Comparison of ENCODE assay signal across 10 cellular contexts in the genomic region with DNA sequence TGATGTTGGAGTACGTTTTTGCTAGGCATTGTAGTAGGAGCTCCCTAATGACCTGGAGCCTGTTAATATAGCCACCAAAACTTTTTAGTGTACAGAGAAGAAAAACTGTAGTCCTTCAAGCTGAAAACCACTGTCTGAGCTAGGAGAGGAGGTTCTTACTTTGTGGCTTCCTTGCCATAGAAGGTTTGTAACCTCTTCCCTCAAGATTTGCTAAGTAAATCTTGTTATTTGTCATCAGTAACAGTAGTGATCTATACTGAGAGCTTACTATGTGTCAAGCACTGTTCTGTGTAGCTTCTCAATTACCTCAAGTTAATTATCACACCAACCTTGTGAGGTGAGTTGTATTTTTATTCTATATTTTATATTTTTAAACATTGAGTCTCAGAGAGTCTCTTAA. TPM values are rescaled to one million over a fixed set of nuclear protein-coding genes. Genes with fewer than 3 reads are reported as not detected.
DNase-seq lines count a peak whose midpoint lies in the region; ATAC-seq and TF ChIP-seq lines count a peak whose summit lies in the region.
"Had no signal": no experiment of that assay in that cellular context is flagged by ENCODE, and none has a peak within 500 bp of the region (broad histone marks: within the 10 kb centered on the region; RNA-seq: fewer than 3 reads in every experiment).

No MANE protein-coding gene starts in this region.

- peak overlapping the region in 3 of 6 donors; percentile 2 to 62 (median 26) for H3K27ac Mint-ChIP-seq in immature natural killer cell

- ATAC-seq in GM18870 (IDR thresholded peaks at IDR 0.05; ENCODE audit: unreplicated experiment) (peak; percentile 99), GM21528 (IDR thresholded peaks at IDR 0.05; ENCODE audit: low FRiP score, unreplicated experiment) (peak; percentile 98), HG03196 (IDR thresholded peaks at IDR 0.05; ENCODE audit: unreplicated experiment) (peak; percentile 94), right lobe of liver (no peak)
- ATAC-seq: K562 had no signal

- H3K4me3 ChIP-seq in right lobe of liver, result no peak overlapping the region
- H3K4me3 ChIP-seq: K562, ovary had no signal

- peaks cover 54% of the 10 kb centered on the region in 2 donors for H3K4me1 Mint-ChIP-seq in immature natural killer cell

- no peak for TF ChIP-seq CTCF in right lobe of liver (IDR thresholded peaks at IDR 0.05)

- H3K9me3 Mint-ChIP-seq in immature natural killer cell, result no peaks in the 10 kb centered on the region

- peak overlapping the region; percentile 50 to 81 (median 55) for H3K4me3 Mint-ChIP-seq in immature natural killer cell

- no peaks in the 10 kb centered on the region for H3K9me3 ChIP-seq in right lobe of liver
- H3K9me3 ChIP-seq: ovary had no signal

- no peaks in the 10 kb centered on the region for H3K27me3 ChIP-seq in right lobe of liver
- H3K27me3 ChIP-seq: ovary had no signal

- 44% methylated on average over 1 of the region's 1 CpG for WGBS in right lobe of liver (ENCODE audit: insufficient coverage, low coverage, low lambda C conversion rate, missing lambda C conversion rate)

- no peaks in the 10 kb centered on the region for H3K27me3 Mint-ChIP-seq in immature natural killer cell (ENCODE audit: low read depth in 3 of 3)

- no peak overlapping the region for H3K27ac ChIP-seq in right lobe of liver
- H3K27ac ChIP-seq: ovary had no signal

- DNase-seq in immature natural killer cell, result peak in 1 of 3 donors; percentile 32
- no peak for DNase-seq in COR-L47 (lab: John Stamatoyannopoulos, UW)
- no peak for DNase-seq in right lobe of liver
- no peak for DNase-seq in SKM-1 treated with dmso at 0.1 percent for 144 hours (lab: John Stamatoyannopoulos, UW; ENCODE audit: unreplicated experiment)
- DNase-seq: activated CD4-positive, alpha-beta T cell treated with anti-CD3 and anti-CD28 coated beads, Interleukin-2, amount 50 U/mL, for 1 hour; ovary had no signal

- no peaks in the 10 kb centered on the region for H3K4me1 ChIP-seq in right lobe of liver

- H3K36me3 ChIP-seq in right lobe of liver, result no peaks in the 10 kb centered on the region
- H3K36me3 ChIP-seq: ovary had no signal

- peaks cover 0 to 6% (median 0%) of the 10 kb centered on the region in 3 donors for H3K36me3 Mint-ChIP-seq in immature natural killer cell

- intact Hi-C loops in right lobe of liver (cut with DNase I), result no loop called here

- no peak for TF ChIP-seq POLR2A in right lobe of liver (IDR thresholded peaks at IDR 0.05)

RNA-seq across cellular contexts. Expression of a gene that starts 21.2 kb away (rescaled TPM):
- polyA plus RNA-seq in immature natural killer cell, result 1 to 10 TPM; 3.5 to 7.3 (median 4.1) TPM
- 1 to 10 TPM in 5 of 6 experiments, under 1 TPM in 1; 0.53 to 2.0 (median 1.2) TPM for total RNA-seq in right lobe of liver

Comparison
In these comparisons a context has a peak if more than half of its experiments do, and no peak if none do; other contexts are left out.
1. ATAC-seq: peak in GM18870 (single experiment), GM21528 (single experiment) and HG03196 (single experiment); none in right lobe of liver (0 of 4).